21 cellular contexts compared by ENCODE assay signal in genomic region chr9:136286359-136286986, GRCh38. TPM values are rescaled to one million over a fixed set of nuclear protein-coding genes. Genes with fewer than 3 reads are reported as not detected.
DNase-seq lines count a peak whose midpoint lies in the region; ATAC-seq and TF ChIP-seq lines count a peak whose summit lies in the region.
"Had no signal": no experiment of that assay in that cellular context is flagged by ENCODE, and none has a peak within 500 bp of the region (broad histone marks: within the 10 kb centered on the region; RNA-seq: fewer than 3 reads in every experiment).

No MANE protein-coding gene starts in this region.

- no peaks in the 10 kb centered on the region for H3K36me3 ChIP-seq in BE2C
- no peaks in the 10 kb centered on the region for H3K36me3 ChIP-seq in neural progenitor cell
- H3K36me3 ChIP-seq: BLaER1 treated with 17β-estradiol and CSF1 and Interleukin-3, amounts not matched to agents 10 nM and 100 nM had no signal

- no peak overlapping the region for H3K9ac ChIP-seq in neural progenitor cell
- H3K9ac ChIP-seq: BLaER1 treated with 17β-estradiol and CSF1 and Interleukin-3, amounts not matched to agents 10 nM and 100 nM had no signal

- H3K27me3 ChIP-seq in BE2C: no peaks in the 10 kb centered on the region; the same call in 1 of the 2 replicates
- no peaks in the 10 kb centered on the region for H3K27me3 ChIP-seq in neural progenitor cell

- no peaks in the 10 kb centered on the region for H3K27me3 Mint-ChIP-seq in activated CD4-positive, alpha-beta T cell treated with anti-CD3 and anti-CD28 coated beads, Interleukin-2, amount 10 ng/mL, durations not matched to agents 24 days and 14 days
- H3K27me3 Mint-ChIP-seq in WTC11 (ENCODE audit: low read depth): no peaks in the 10 kb centered on the region
- H3K27me3 Mint-ChIP-seq in neural progenitor cell (ENCODE audit: insufficient read depth, low read depth): peaks cover 2% of the 10 kb centered on the region

- POLR2A ChIA-PET in WTC11 (lab: Charles Lee): no interaction called here

- no peaks in the 10 kb centered on the region for H3K9me3 Mint-ChIP-seq in activated CD4-positive, alpha-beta T cell treated with anti-CD3 and anti-CD28 coated beads, Interleukin-2, amount 10 ng/mL, durations not matched to agents 24 days and 14 days
- H3K9me3 Mint-ChIP-seq in WTC11 (no peaks in the 10 kb centered on the region), neural progenitor cell (no peaks in the 10 kb centered on the region)
- H3K9me3 Mint-ChIP-seq: CD8-positive, alpha-beta T cell; H9 had no signal

- TF ChIP-seq CTCF in BE2C (IDR thresholded peaks at IDR 0.05; ENCODE audit: low read depth, low read length) (no peak), WTC11 (IDR thresholded peaks at IDR 0.05) (no peak), neural progenitor cell (IDR thresholded peaks at IDR 0.05) (no peak)

- H2AFZ ChIP-seq in neural progenitor cell (replicated peaks): no peak overlapping the region

- no peaks in the 10 kb centered on the region for H3F3A ChIP-seq in neural progenitor cell (ENCODE audit: low read depth)

- H3K27ac Mint-ChIP-seq in activated CD4-positive, alpha-beta T cell treated with anti-CD3 and anti-CD28 coated beads, Interleukin-2, amount 10 ng/mL, durations not matched to agents 24 days and 14 days: peak overlapping the region; percentile 16
- 0 out of 2 replicates have a peak overlapping the region, but pooled peaks have one; percentile 14 for H3K27ac Mint-ChIP-seq in WTC11
- peak overlapping the region; percentile 50 for H3K27ac Mint-ChIP-seq in neural progenitor cell
- H3K27ac Mint-ChIP-seq: CD8-positive, alpha-beta T cell had no signal

- DNase-seq in activated CD4-positive, alpha-beta T cell treated with anti-CD3 and anti-CD28 coated beads, Interleukin-2, amount 10 ng/mL, durations not matched to agents 24 days and 14 days: no peak
- no peak for DNase-seq in activated CD4-positive, alpha-beta T cell treated with anti-CD3 and anti-CD28 coated beads, Interleukin-2, amount 50 U/mL, for 48 hours
- DNase-seq in BE2C: peak; percentile 10
- DNase-seq in WTC11 (ENCODE audit: low spot score): no peak
- no peak for DNase-seq in neural progenitor cell (ENCODE audit: low spot score)
- no peak for DNase-seq in HCEC 1CT
- DNase-seq: 8988T, COR-L47, DMS 273 treated with DMSO at 0.1 percent for 48 hours, DMS53, DND-41, EL, H9 had no signal

- intact Hi-C loops in activated CD4-positive, alpha-beta T cell treated with anti-CD3 and anti-CD28 coated beads, Interleukin-2, amount 10 ng/mL, durations not matched to agents 24 days and 14 days (cut with micrococcal nuclease): no loop called here

- no peak for ATAC-seq in WTC11
- ATAC-seq in GM18858 (IDR thresholded peaks at IDR 0.05; ENCODE audit: unreplicated experiment): no peak
- ATAC-seq: CD8-positive, alpha-beta T cell; GM12878 had no signal

- CTCF ChIA-PET in WTC11 (lab: Charles Lee): interaction anchor here (0.6 to 1.1 kb wide), 5 partner anchors 19 to 148 kb away, joined by 3 to 4 read pairs (median 3); no protein-coding TSS in a partner anchor

- no peaks in the 10 kb centered on the region for H4K20me1 ChIP-seq in neural progenitor cell (ENCODE audit: low read depth)

- H3K4me1 ChIP-seq in BE2C (peaks cover 8% of the 10 kb centered on the region), neural progenitor cell (peaks cover 3% of the 10 kb centered on the region)

- H3K4me2 ChIP-seq in neural progenitor cell: no peak overlapping the region
- H3K4me2 ChIP-seq: BLaER1 treated with 17β-estradiol and CSF1 and Interleukin-3, amounts not matched to agents 10 nM and 100 nM had no signal

- H3K4me1 Mint-ChIP-seq in activated CD4-positive, alpha-beta T cell treated with anti-CD3 and anti-CD28 coated beads, Interleukin-2, amount 10 ng/mL, durations not matched to agents 24 days and 14 days: peaks cover 5% of the 10 kb centered on the region
- peaks cover 7% of the 10 kb centered on the region; the same call in 1 of the 2 replicates for H3K4me1 Mint-ChIP-seq in WTC11
- H3K4me1 Mint-ChIP-seq in neural progenitor cell: peaks cover 6% of the 10 kb centered on the region

- no peak overlapping the region for H3K4me3 Mint-ChIP-seq in activated CD4-positive, alpha-beta T cell treated with anti-CD3 and anti-CD28 coated beads, Interleukin-2, amount 10 ng/mL, durations not matched to agents 24 days and 14 days
- H3K4me3 Mint-ChIP-seq in WTC11: no peak overlapping the region
- no peak overlapping the region for H3K4me3 Mint-ChIP-seq in neural progenitor cell
- H3K4me3 Mint-ChIP-seq: CD8-positive, alpha-beta T cell; H9 had no signal

- H3K27ac ChIP-seq in neural progenitor cell: no peak overlapping the region
- H3K27ac ChIP-seq: BLaER1 treated with 17β-estradiol and CSF1 and Interleukin-3, amounts not matched to agents 10 nM and 100 nM; HL-60 had no signal

- no peaks in the 10 kb centered on the region for H3K9me3 ChIP-seq in BE2C
- H3K9me3 ChIP-seq in neural progenitor cell (ENCODE audit: low read depth): no peaks in the 10 kb centered on the region
- H3K9me3 ChIP-seq: BLaER1 treated with 17β-estradiol and CSF1 and Interleukin-3, amounts not matched to agents 10 nM and 100 nM had no signal

- no peaks in the 10 kb centered on the region for H3K79me2 ChIP-seq in neural progenitor cell (ENCODE audit: low read depth)

- no peak overlapping the region for H3K4me3 ChIP-seq in BE2C (ENCODE audit: low read depth, low read length)
- H3K4me3 ChIP-seq in neural progenitor cell: no peak overlapping the region
- H3K4me3 ChIP-seq: BLaER1 treated with 17β-estradiol and CSF1 and Interleukin-3, amounts not matched to agents 10 nM and 100 nM; GM12878 had no signal

- no peaks in the 10 kb centered on the region for H3K36me3 Mint-ChIP-seq in activated CD4-positive, alpha-beta T cell treated with anti-CD3 and anti-CD28 coated beads, Interleukin-2, amount 10 ng/mL, durations not matched to agents 24 days and 14 days (ENCODE audit: low read depth)
- no peaks in the 10 kb centered on the region for H3K36me3 Mint-ChIP-seq in WTC11
- no peaks in the 10 kb centered on the region for H3K36me3 Mint-ChIP-seq in neural progenitor cell
- H3K36me3 Mint-ChIP-seq: CD8-positive, alpha-beta T cell had no signal

TF ChIP-seq in WTC11, 78 proteins besides CTCF, POLR2A, EP300 and RAD21:
- TF ChIP-seq HMGXB4 (CRISPR knock-in tag; IDR thresholded peaks at IDR 0.05): no peak
- no peak for TF ChIP-seq GRHL2 (CRISPR knock-in tag; IDR thresholded peaks at IDR 0.05; ENCODE audit: insufficient replicate concordance, severe bottlenecking)

RNA-seq across cellular contexts. Expression of gene CCDC187, which starts 17.4 kb away (rescaled TPM):
- total RNA-seq in activated CD4-positive, alpha-beta T cell treated with anti-CD3 and anti-CD28 coated beads, Interleukin-2, amount 10 ng/mL, durations not matched to agents 24 days and 14 days: not detected in 2 replicates
- not detected for polyA plus RNA-seq in BE2C (2012; ENCODE audit: insufficient read depth, insufficient read length, low read depth)
- 0.02 to 0.04 TPM in 2 of 3 replicates, not detected in the other for total RNA-seq in WTC11 (2021)
- total RNA-seq in neural progenitor cell (ENCODE audit: low replicate concordance): 0.09 TPM in 1 of 2 replicates, not detected in the other
- total RNA-seq: A673, H1 had no signal
- polyA plus RNA-seq: AG04450 had no signal

RNA-seq across cellular contexts. Expression of gene QSOX2, which starts 40.9 kb away (rescaled TPM):
- 26.4 and 28.0 TPM in 2 replicates for total RNA-seq in activated CD4-positive, alpha-beta T cell treated with anti-CD3 and anti-CD28 coated beads, Interleukin-2, amount 10 ng/mL, durations not matched to agents 24 days and 14 days
- polyA plus RNA-seq in BE2C (2012; ENCODE audit: insufficient read depth, insufficient read length, low read depth): 65.1 TPM
- total RNA-seq in WTC11 (2021) (31.7 to 33.4 TPM (median 33.2 TPM) in 3 replicates), neural progenitor cell (ENCODE audit: low replicate concordance) (17.1 and 19.6 TPM in 2 replicates)

RNA-seq across cellular contexts. Expression of gene GPSM1, which starts 40.9 kb away (rescaled TPM):
- 19.2 and 20.5 TPM in 2 replicates for total RNA-seq in activated CD4-positive, alpha-beta T cell treated with anti-CD3 and anti-CD28 coated beads, Interleukin-2, amount 10 ng/mL, durations not matched to agents 24 days and 14 days
- polyA plus RNA-seq in BE2C (2012; ENCODE audit: insufficient read depth, insufficient read length, low read depth): 131 TPM
- total RNA-seq in WTC11 (2021) (14.2 to 16.2 TPM (median 16.2 TPM) in 3 replicates), neural progenitor cell (ENCODE audit: low replicate concordance) (6.2 and 39.7 TPM in 2 replicates)
